Comparison of ENCODE assay signal across 8 cellular contexts in the genomic region with DNA sequence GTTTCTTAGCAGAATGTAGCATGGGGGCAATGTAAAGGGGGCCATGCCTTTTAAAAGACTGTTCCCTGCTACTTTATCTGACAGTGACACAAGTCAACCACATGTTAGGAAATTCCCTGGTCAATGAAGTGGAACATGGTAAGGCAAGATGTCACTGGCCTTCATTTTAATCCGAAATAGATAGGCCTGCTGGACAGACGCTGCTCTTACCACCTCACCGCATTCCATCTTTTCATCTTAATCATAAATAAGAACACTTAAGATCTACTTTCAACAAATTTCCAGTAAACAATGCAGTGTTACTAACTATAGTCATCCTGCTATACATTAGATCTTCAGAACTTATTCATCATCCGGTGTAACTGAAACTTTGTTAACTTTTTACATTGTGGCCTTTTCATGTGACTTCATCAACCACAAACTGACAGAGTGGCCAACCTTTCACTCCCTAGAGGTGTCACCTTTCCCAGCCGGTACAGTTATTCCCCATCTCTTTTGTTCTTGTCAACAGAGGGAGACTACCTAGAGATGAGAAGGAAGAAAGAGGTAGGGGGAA. TPM values are rescaled to one million over a fixed set of nuclear protein-coding genes. Genes with fewer than 3 reads are reported as not detected.
A peak's percentile ranks its signal among the peaks of the same experiment; 100 is the strongest.
DNase-seq lines count a peak whose midpoint lies in the region; ATAC-seq lines count a peak whose summit lies in the region.

No MANE protein-coding gene starts in this region.

- H3K27ac Mint-ChIP-seq in activated CD4-positive, alpha-beta memory T cell treated with anti-CD3 and anti-CD28 coated beads, Interleukin-2, amount 10 ng/mL, durations not matched to agents 7 days and 5 days, result peak overlapping the region; percentile 64

- no peaks in the 10 kb centered on the region for H3K79me2 ChIP-seq in ACC112 (ENCODE audit: control insufficient read depth, insufficient read depth, low read length, unreplicated experiment)

- POLR2A ChIA-PET in activated CD4-positive, alpha-beta memory T cell treated with anti-CD3 and anti-CD28 coated beads, Interleukin-2, amount 10 ng/mL, durations not matched to agents 7 days and 5 days (lab: Charles Lee), result no interaction called here

- peaks cover 5% of the 10 kb centered on the region for H3K27me3 Mint-ChIP-seq in activated CD4-positive, alpha-beta memory T cell treated with anti-CD3 and anti-CD28 coated beads, Interleukin-2, amount 10 ng/mL, durations not matched to agents 7 days and 5 days

- H3K4me1 ChIP-seq in ACC112 (ENCODE audit: control insufficient read depth, insufficient read depth, low read length, unreplicated experiment), result peaks cover 15% of the 10 kb centered on the region

- no peaks in the 10 kb centered on the region for H3K27me3 ChIP-seq in ACC112 (ENCODE audit: insufficient read depth, low read length)

- intact Hi-C loops in Right ventricle myocardium superior (cut with DNase I), result no loop called here

- no peaks in the 10 kb centered on the region for H3K36me3 ChIP-seq in ACC112 (ENCODE audit: insufficient read depth, low read length)

- H3K9me3 Mint-ChIP-seq in activated CD4-positive, alpha-beta memory T cell treated with anti-CD3 and anti-CD28 coated beads, Interleukin-2, amount 10 ng/mL, durations not matched to agents 7 days and 5 days, result no peaks in the 10 kb centered on the region

- H2AFZ ChIP-seq in ACC112 (ENCODE audit: low read length, unreplicated experiment), result peak overlapping the region; percentile 27

- H3K4me3 Mint-ChIP-seq in activated CD4-positive, alpha-beta memory T cell treated with anti-CD3 and anti-CD28 coated beads, Interleukin-2, amount 10 ng/mL, durations not matched to agents 7 days and 5 days, result peak overlapping the region; percentile 26

- no peak overlapping the region for H3K4me3 ChIP-seq in ACC112 (ENCODE audit: low read depth, low read length)

- peak; percentile 95 for ATAC-seq in GM19035 (IDR thresholded peaks at IDR 0.05; ENCODE audit: unreplicated experiment)
- ATAC-seq in HG03060 (IDR thresholded peaks at IDR 0.05; ENCODE audit: low read depth, unreplicated experiment), result peak; percentile 91
- no peak for ATAC-seq in Right ventricle myocardium superior (ENCODE audit: poor library complexity)

- DNase-seq in activated CD4-positive, alpha-beta memory T cell treated with anti-CD3 and anti-CD28 coated beads, Interleukin-2, amount 10 ng/mL, durations not matched to agents 7 days and 5 days, result peak; percentile 36
- DNase-seq in DMS 273 (lab: John Stamatoyannopoulos, UW; ENCODE audit: unreplicated experiment) (no peak), Right ventricle myocardium superior (no peak), DMS79 (lab: John Stamatoyannopoulos, UW) (no peak), epidermal melanocyte (ENCODE audit: insufficient read length, low spot score) (no peak)

- H3K4me1 Mint-ChIP-seq in activated CD4-positive, alpha-beta memory T cell treated with anti-CD3 and anti-CD28 coated beads, Interleukin-2, amount 10 ng/mL, durations not matched to agents 7 days and 5 days, result peaks cover 33% of the 10 kb centered on the region

- H3K27ac ChIP-seq in ACC112 (ENCODE audit: low read depth, low read length), result peak overlapping the region; percentile 42

- CTCF ChIA-PET in activated CD4-positive, alpha-beta memory T cell treated with anti-CD3 and anti-CD28 coated beads, Interleukin-2, amount 10 ng/mL, durations not matched to agents 7 days and 5 days (lab: Charles Lee), result interaction anchor here (0.9 to 2.7 kb wide), 4 partner anchors 8 to 24 kb away, joined by 3 to 30 read pairs (median 7); no protein-coding TSS in a partner anchor

- H3K36me3 Mint-ChIP-seq in activated CD4-positive, alpha-beta memory T cell treated with anti-CD3 and anti-CD28 coated beads, Interleukin-2, amount 10 ng/mL, durations not matched to agents 7 days and 5 days (ENCODE audit: low read depth), result peaks cover 2% of the 10 kb centered on the region

RNA-seq across cellular contexts. Expression of a gene that starts 15.6 kb away (rescaled TPM):
- not detected for total RNA-seq in activated CD4-positive, alpha-beta memory T cell treated with anti-CD3 and anti-CD28 coated beads, Interleukin-2, amount 10 ng/mL, durations not matched to agents 7 days and 5 days
- 7.8 TPM for total RNA-seq in Right ventricle myocardium superior
